In genomic region chr16:62137991-62138390, GRCh38 we compare ENCODE assay signal across 8 cellular contexts.
"Had no signal": no experiment of that assay in that cellular context is flagged by ENCODE, and none has a peak within 500 bp of the region (broad histone marks: within the 10 kb centered on the region; RNA-seq: fewer than 3 reads in every experiment).

No MANE protein-coding gene starts in this region.

- H3K27ac ChIP-seq: GM23248 had no signal

- H3K27ac Mint-ChIP-seq: HFFc6 had no signal

- H3K4me1 ChIP-seq: HAP-1 had no signal

- H2AFZ ChIP-seq: GM23248 had no signal

- H3K4me3 ChIP-seq: GM23248, HAP-1, K562 had no signal

- H3K4me3 Mint-ChIP-seq: HFFc6 had no signal

- H3K9me3 ChIP-seq: HAP-1 had no signal

- DNase-seq: GM23248, GOT3, H7, HFFc6, IMR-90 had no signal

- ATAC-seq: HCT116, K562 had no signal

- H3K9ac ChIP-seq: GM23248 had no signal

- H3K36me3 ChIP-seq: HAP-1 had no signal
